11 cellular contexts compared by ENCODE assay signal in the genomic region with DNA sequence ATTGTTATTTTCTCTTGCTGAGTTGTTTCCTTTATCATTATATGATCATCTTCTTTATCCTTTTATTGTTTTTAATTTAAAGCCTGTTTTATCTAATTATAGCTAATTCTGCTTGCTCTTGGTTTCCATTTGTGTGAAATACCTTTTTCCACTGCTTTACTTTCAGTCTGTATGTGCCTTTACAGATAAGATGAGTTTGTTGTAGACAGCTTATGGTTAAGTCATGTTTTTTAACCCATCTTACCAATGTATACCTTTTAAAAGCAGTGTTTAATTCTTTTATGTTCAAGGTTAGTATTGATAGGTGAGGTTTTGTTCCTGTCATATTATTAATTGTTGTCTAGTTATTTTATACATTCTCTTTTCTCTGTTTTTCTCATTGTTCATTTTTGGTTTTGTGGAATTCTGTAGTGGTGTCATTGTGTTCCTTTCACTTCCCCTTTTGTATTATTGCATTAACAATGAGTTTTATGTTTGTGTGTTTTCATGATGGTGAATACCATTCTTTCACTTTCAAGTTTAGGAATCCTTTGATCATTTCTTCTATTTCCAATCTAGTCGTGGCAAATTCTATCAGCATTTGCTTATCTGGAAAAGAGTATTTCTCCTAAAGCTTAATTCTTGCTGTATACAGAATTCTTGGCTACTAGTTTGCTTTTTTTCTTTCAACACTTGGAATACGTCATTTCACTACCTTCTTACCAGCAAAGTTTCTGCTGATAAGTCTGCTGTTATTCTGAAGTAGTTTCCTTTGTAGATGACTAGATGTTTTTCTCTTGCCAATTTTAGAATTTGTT. TPM values are rescaled to one million over a fixed set of nuclear protein-coding genes. Genes with fewer than 3 reads are reported as not detected.
DNase-seq lines count a peak whose midpoint lies in the region; ATAC-seq and TF ChIP-seq lines count a peak whose summit lies in the region.
"Had no signal": no experiment of that assay in that cellular context is flagged by ENCODE, and none has a peak within 500 bp of the region (broad histone marks: within the 10 kb centered on the region; RNA-seq: fewer than 3 reads in every experiment).

No MANE protein-coding gene starts in this region.

- DNase-seq in memory B cell (ENCODE audit: low spot score in 2 of 2) (no peak), COLO829 (ENCODE audit: low spot score) (no peak), HT-29 (ENCODE audit: low spot score) (no peak), omental fat pad (ENCODE audit: low spot score) (no peak)
- DNase-seq: activated CD4-positive, alpha-beta memory T cell treated with anti-CD3 and anti-CD28 coated beads for 36 hours; NCI-H2029; Right ventricle myocardium superior; stimulated activated CD8-positive, alpha-beta memory T cell treated with anti-CD3 and anti-CD28 coated beads, Interleukin-4, amount 100 ng/mL, for 48 hours had no signal

- H3K27ac Mint-ChIP-seq in memory B cell: peak overlapping the region; percentile 16
- H3K27ac Mint-ChIP-seq: activated CD4-positive, alpha-beta memory T cell treated with anti-CD3 and anti-CD28 coated beads for 36 hours had no signal

- ATAC-seq in GM18909 (IDR thresholded peaks at IDR 0.05; ENCODE audit: poor library complexity, unreplicated experiment) (peak; percentile 97), GM21723 (IDR thresholded peaks at IDR 0.05; ENCODE audit: unreplicated experiment) (peak; percentile 97), HG03196 (IDR thresholded peaks at IDR 0.05; ENCODE audit: unreplicated experiment) (peak; percentile 94), memory B cell (ENCODE audit: low read depth) (peak; percentile 93), omental fat pad (ENCODE audit: low FRiP score) (no peak)

- no peaks in the 10 kb centered on the region for H3K9me3 Mint-ChIP-seq in memory B cell

- peaks cover 10% of the 10 kb centered on the region for H3K4me1 Mint-ChIP-seq in memory B cell

- no peaks in the 10 kb centered on the region for H3K27me3 Mint-ChIP-seq in memory B cell

- no peak for TF ChIP-seq CTCF in omental fat pad (IDR thresholded peaks at IDR 0.05)

- H3K4me3 Mint-ChIP-seq in memory B cell: peak overlapping the region; percentile 21
- H3K4me3 Mint-ChIP-seq: activated CD4-positive, alpha-beta memory T cell treated with anti-CD3 and anti-CD28 coated beads for 36 hours had no signal

- no peaks in the 10 kb centered on the region for H3K36me3 Mint-ChIP-seq in memory B cell
- H3K36me3 Mint-ChIP-seq: activated CD4-positive, alpha-beta memory T cell treated with anti-CD3 and anti-CD28 coated beads for 36 hours had no signal

RNA-seq across cellular contexts. Expression of gene OR5AN1, which starts 21.8 kb away (rescaled TPM):
- not detected in 2 replicates for total RNA-seq in HT-29 (2014; rRNA removed; shearing (Covaris generic))
- total RNA-seq in omental fat pad: not detected
- total RNA-seq: activated CD4-positive, alpha-beta memory T cell treated with anti-CD3 and anti-CD28 coated beads for 36 hours; Right ventricle myocardium superior had no signal

RNA-seq across cellular contexts. Expression of gene OR5A2, which starts 45.8 kb away (rescaled TPM):
- total RNA-seq in HT-29 (2014; rRNA removed; shearing (Covaris generic)): not detected in 2 replicates
- total RNA-seq in omental fat pad: not detected
- total RNA-seq: activated CD4-positive, alpha-beta memory T cell treated with anti-CD3 and anti-CD28 coated beads for 36 hours; Right ventricle myocardium superior had no signal

RNA-seq across cellular contexts. Expression of gene OR5A1, which starts 55.8 kb away (rescaled TPM):
- total RNA-seq in HT-29 (2014; rRNA removed; shearing (Covaris generic)): not detected in 2 replicates
- total RNA-seq in omental fat pad: not detected
- total RNA-seq: activated CD4-positive, alpha-beta memory T cell treated with anti-CD3 and anti-CD28 coated beads for 36 hours; Right ventricle myocardium superior had no signal
